19 cellular contexts compared by ENCODE assay signal in genomic region chr2:100619951-100620350, GRCh38.
"Had no signal": no experiment of that assay in that cellular context is flagged by ENCODE, and none has a peak within 500 bp of the region (broad histone marks: within the 10 kb centered on the region; RNA-seq: fewer than 3 reads in every experiment).

No MANE protein-coding gene starts in this region.

- DNase-seq: KBM-7, MV-4-11, NCI-H1048, NCI-H1105, NCI-H1417, NCI-H1436 treated with DMSO at 0.1 percent for 48 hours, NCI-H1694, NCI-H187 treated with DMSO at 0.1 percent for 48 hours, NCI-H2029 treated with DMSO at 0.1 percent for 48 hours, NCI-H2171 treated with DMSO at 0.1 percent for 48 hours, NCI-H2227 treated with DMSO at 0.1 percent for 48 hours, NCI-H524, NCI-H526 treated with DMSO at 0.1 percent for 48 hours, NCI-H748 treated with DMSO at 0.1 percent for 48 hours, Right ventricle myocardium superior, RPMI8226, SIG-M5 had no signal

- H3K36me3 ChIP-seq: SJSA1 had no signal

- H3K4me1 ChIP-seq: SJSA1 had no signal

- H3K4me3 ChIP-seq: SJSA1, SK-N-MC had no signal

- H3K27ac ChIP-seq: SJSA1, SK-N-MC had no signal
